In the genomic region with DNA sequence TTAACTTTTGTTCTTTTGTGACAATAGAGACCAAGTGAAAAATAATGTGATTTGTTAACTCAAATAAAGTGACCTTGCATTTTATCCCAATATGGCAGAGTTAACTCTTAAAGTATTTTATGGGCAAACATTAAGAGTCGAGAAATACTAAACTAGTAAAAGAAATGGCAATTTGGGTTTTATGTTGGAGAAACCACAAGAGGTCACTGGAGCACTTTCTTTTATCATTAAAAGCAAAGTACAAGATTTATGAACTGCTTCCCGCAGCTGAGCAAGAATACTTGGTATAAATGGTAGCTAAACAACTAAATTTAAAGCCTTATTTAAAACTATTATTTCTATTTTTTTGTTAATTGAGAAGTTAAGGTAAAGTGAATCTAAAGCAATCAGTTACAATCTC, we compare ENCODE assay signal across 9 cellular contexts. TPM values are rescaled to one million over a fixed set of nuclear protein-coding genes. Genes with fewer than 3 reads are reported as not detected.
DNase-seq lines count a peak whose midpoint lies in the region; ATAC-seq and TF ChIP-seq lines count a peak whose summit lies in the region.
"Had no signal": no experiment of that assay in that cellular context is flagged by ENCODE, and none has a peak within 500 bp of the region (broad histone marks: within the 10 kb centered on the region; RNA-seq: fewer than 3 reads in every experiment).

No MANE protein-coding gene starts in this region.

- H3K9me2 ChIP-seq in PC-3 (replicated peaks; ENCODE audit: low read length), result no peaks in the 10 kb centered on the region

- POLR2A ChIA-PET in PC-3 (lab: Charles Lee; ENCODE audit: unreplicated experiment), result interaction anchor here (0.6 kb wide), 1 partner anchor 317 kb away, joined by 12 read pairs; no protein-coding TSS in a partner anchor

- no peaks in the 10 kb centered on the region for H3K36me3 ChIP-seq in PC-3 (ENCODE audit: low read depth, low read length)
- H3K36me3 ChIP-seq: BLaER1 had no signal

- TF ChIP-seq CTCF in PC-3 (conservative IDR thresholded peaks at IDR 0.05; ENCODE audit: low read depth, low read length) (peak; percentile 46; the same call in 1 of the 2 replicates), fibroblast of villous mesenchyme (IDR thresholded peaks at IDR 0.05; ENCODE audit: insufficient read depth, low read depth, low read length) (peak; percentile 40)

- no peaks in the 10 kb centered on the region for H4K20me1 ChIP-seq in PC-3 (ENCODE audit: low read length)
- H4K20me1 ChIP-seq: BLaER1 had no signal

- DNase-seq in NCI-H2171 treated with DMSO at 0.1 percent for 48 hours (lab: John Stamatoyannopoulos, UW) (peak; percentile 11), NCI-H2171 (lab: John Stamatoyannopoulos, UW) (no peak), PC-3 (peak; percentile 37), fibroblast of villous mesenchyme (ENCODE audit: low read depth) (peak; percentile 42), stromal cell of bone marrow (ENCODE audit: low read depth) (peak; percentile 13), SHP77 treated with DMSO at 0.1 percent for 48 hours (lab: John Stamatoyannopoulos, UW) (no peak), COR-L47 (lab: John Stamatoyannopoulos, UW) (no peak)

- no peaks in the 10 kb centered on the region for H3K27me3 ChIP-seq in PC-3 (ENCODE audit: low read length)
- H3K27me3 ChIP-seq: BLaER1 had no signal

- no peak overlapping the region for H2AFZ ChIP-seq in PC-3 (ENCODE audit: low read length)

- no peak overlapping the region for H3K9ac ChIP-seq in PC-3 (ENCODE audit: low read length)
- H3K9ac ChIP-seq: BLaER1 had no signal

- no peaks in the 10 kb centered on the region for H3K4me1 ChIP-seq in PC-3 (ENCODE audit: insufficient read depth, low read length)
- H3K4me1 ChIP-seq: BLaER1 had no signal

- CTCF ChIA-PET in PC-3 (lab: Charles Lee), result interaction anchor here (0.6 to 1.6 kb wide), 2 partner anchors 142 to 750 kb away, joined by 3 to 16 read pairs; no protein-coding TSS in a partner anchor

- H3K79me2 ChIP-seq in PC-3 (ENCODE audit: low read length), result no peaks in the 10 kb centered on the region

- BruUV-seq in PC-3 (replicated peaks; lab: Mats Ljungman, UMichigan), result no TSS peak

- H3K4me3 ChIP-seq in PC-3 (ENCODE audit: low read length), result no peak overlapping the region
- H3K4me3 ChIP-seq in fibroblast of villous mesenchyme (ENCODE audit: low read depth, low read length), result no peak overlapping the region
- H3K4me3 ChIP-seq: BLaER1 had no signal

- intact Hi-C loops in PC-3 (cut with micrococcal nuclease), result loop anchor here (1.0 to 10.0 kb wide), 2 partner anchors 142 to 376 kb away; a partner anchor contains a TSS

- H3F3A ChIP-seq in PC-3 (ENCODE audit: low read length, unreplicated experiment), result no peaks in the 10 kb centered on the region

- no peaks in the 10 kb centered on the region for H3K9me3 ChIP-seq in PC-3 (ENCODE audit: low read length)
- H3K9me3 ChIP-seq: BLaER1 had no signal

- no peak overlapping the region for H3K27ac ChIP-seq in PC-3 (ENCODE audit: low read length)
- H3K27ac ChIP-seq: BLaER1 had no signal

- ATAC-seq in PC-3 (peak; percentile 54; the same call in 1 of the 2 replicates), GM18909 (IDR thresholded peaks at IDR 0.05; ENCODE audit: poor library complexity, unreplicated experiment) (no peak)

- H3K4me2 ChIP-seq in PC-3 (ENCODE audit: low read length), result no peak overlapping the region
- H3K4me2 ChIP-seq: BLaER1 had no signal

RNA-seq across cellular contexts. Expression of a gene that starts 33.5 kb away (rescaled TPM):
- total RNA-seq in PC-3 (2014; rRNA removed), result 5.3 and 5.8 TPM in 2 replicates
- 14.8 and 15.1 TPM in 2 replicates for total RNA-seq in fibroblast of villous mesenchyme

Comparison
In these comparisons a context has a peak if more than half of its experiments do, and no peak if none do; other contexts are left out.
1. DNase-seq: peak in NCI-H2171 treated with DMSO at 0.1 percent for 48 hours (single experiment), PC-3 (single experiment), fibroblast of villous mesenchyme (single experiment) and stromal cell of bone marrow (single experiment); none in NCI-H2171 (single experiment), SHP77 treated with DMSO at 0.1 percent for 48 hours (single experiment) and COR-L47 (single experiment).